Comparison of ENCODE assay signal across 8 cellular contexts in genomic region chr3:99637041-99637380, GRCh38. TPM values are rescaled to one million over a fixed set of nuclear protein-coding genes. Genes with fewer than 3 reads are reported as not detected.
DNase-seq lines count a peak whose midpoint lies in the region; ATAC-seq, FAIRE-seq and TF ChIP-seq lines count a peak whose summit lies in the region.

No MANE protein-coding gene starts in this region.

- CTCF ChIA-PET in A549 (lab: Yijun Ruan, JAX), result interaction anchor here (1.3 to 1.6 kb wide), 2 partner anchors 11 to 16 kb away, joined by 4 to 6 read pairs; no protein-coding TSS in a partner anchor
- CTCF ChIA-PET in Panc1 (lab: Charles Lee), result interaction anchor here (0.6 kb wide), 3 partner anchors 10 to 96 kb away, joined by 3 to 4 read pairs (median 4); no protein-coding TSS in a partner anchor

- H3K27me3 Mint-ChIP-seq in neural progenitor cell (ENCODE audit: insufficient read depth, low read depth), result peaks cover 6% of the 10 kb centered on the region

- no peak overlapping the region for H2AFZ ChIP-seq in fibroblast of lung (ENCODE audit: low read length)
- H2AFZ ChIP-seq in neural progenitor cell (replicated peaks), result no peak overlapping the region

- H3F3A ChIP-seq in neural progenitor cell (ENCODE audit: low read depth), result no peaks in the 10 kb centered on the region

- TF ChIP-seq POLR2A in A549 (IDR thresholded peaks at IDR 0.05; ENCODE audit: low read length) (no peak), body of pancreas (IDR thresholded peaks at IDR 0.05) (no peak)

- DNase-seq in A549 (ENCODE audit: low read depth in 1 of 2, low spot score in 1 of 2) (no peak), Panc1 (ENCODE audit: low read depth, low spot score) (peak; percentile 12), fibroblast of lung (ENCODE audit: low read depth in 2 of 2) (peak in 1 of 2 donors; percentile 75), neural progenitor cell (ENCODE audit: low spot score) (peak; percentile 33), body of pancreas (no peak), KG1 (lab: John Stamatoyannopoulos, UW) (no peak), NCI-H146 (lab: John Stamatoyannopoulos, UW) (no peak)

- peaks cover 18% of the 10 kb centered on the region for H3K4me1 Mint-ChIP-seq in neural progenitor cell

- no peak for FAIRE-seq in A549 (lab: Jason Lieb, UNC)

- 38% methylated on average over 6 of the region's 6 CpGs for WGBS in A549 (ENCODE audit: missing lambda C conversion rate)
- 10 to 11% methylated on average over 6 of the region's 6 CpGs for WGBS in body of pancreas, 2 donors

- no peaks in the 10 kb centered on the region for H3K36me3 Mint-ChIP-seq in neural progenitor cell

- no peak overlapping the region for H3K27ac Mint-ChIP-seq in neural progenitor cell

- H3K9me3 ChIP-seq in A549 (no peaks in the 10 kb centered on the region), Panc1 (ENCODE audit: control insufficient read depth, insufficient read depth, low read depth, low read length) (no peaks in the 10 kb centered on the region), fibroblast of lung (ENCODE audit: control insufficient read depth, insufficient read depth, low read depth, low read length) (no peaks in the 10 kb centered on the region), neural progenitor cell (ENCODE audit: low read depth) (no peaks in the 10 kb centered on the region), body of pancreas (no peaks in the 10 kb centered on the region)

- no peak overlapping the region for H3K27ac ChIP-seq in A549
- H3K27ac ChIP-seq in Panc1 (ENCODE audit: low read length), result no peak overlapping the region
- H3K27ac ChIP-seq in fibroblast of lung (ENCODE audit: insufficient read depth, low read length), result peak overlapping the region; percentile 7
- H3K27ac ChIP-seq in neural progenitor cell, result no peak overlapping the region
- no peak overlapping the region for H3K27ac ChIP-seq in body of pancreas

- ATAC-seq in A549, result no peak; a peak in 2 of 6 replicates
- ATAC-seq in Panc1, result peak; percentile 43
- ATAC-seq in HG03520 (IDR thresholded peaks at IDR 0.05; ENCODE audit: unreplicated experiment), result no peak
- no peak for ATAC-seq in body of pancreas

- H3K4me1 ChIP-seq in A549, result peaks cover 11% of the 10 kb centered on the region; the same call in 1 of the 3 replicates
- peaks cover 14% of the 10 kb centered on the region; the same call in 1 of the 2 replicates for H3K4me1 ChIP-seq in Panc1 (ENCODE audit: control insufficient read depth, insufficient read depth, low read length)
- H3K4me1 ChIP-seq in fibroblast of lung (ENCODE audit: control insufficient read depth, extremely low read depth, insufficient read depth, low read length), result no peaks in the 10 kb centered on the region
- peaks cover 4% of the 10 kb centered on the region for H3K4me1 ChIP-seq in neural progenitor cell
- peaks cover 20% of the 10 kb centered on the region for H3K4me1 ChIP-seq in body of pancreas

- no TSS peak for BruUV-seq in Panc1 (replicated peaks; lab: Mats Ljungman, UMichigan)

- H3K9ac ChIP-seq in fibroblast of lung (ENCODE audit: insufficient read depth, low read length) (no peak overlapping the region), neural progenitor cell (no peak overlapping the region)

- TF ChIP-seq CTCF in A549 (IDR thresholded peaks at IDR 0.05) (no peak), Panc1 (IDR thresholded peaks at IDR 0.05) (no peak), fibroblast of lung (conservative IDR thresholded peaks at IDR 0.05 in 1 of 2, IDR thresholded peaks at IDR 0.05 in 1 of 2; ENCODE audit: low read depth in 1 of 2, low read length in 2 of 2) (peak in 1 of 2 donors; percentile 27), neural progenitor cell (IDR thresholded peaks at IDR 0.05) (no peak), body of pancreas (IDR thresholded peaks at IDR 0.05) (no peak)

- in situ Hi-C loops in Panc1 (cut with HindIII; ENCODE audit: low pct_unique_long_range_greater_than_20kb, low sequenced_read_pairs), result no loop called here

- H3K4me3 Mint-ChIP-seq in neural progenitor cell, result peak overlapping the region; percentile 87

- POLR2A ChIA-PET in A549 (lab: Yijun Ruan, JAX) (no interaction called here), Panc1 (lab: Charles Lee) (no interaction called here)

- H3K36me3 ChIP-seq in Panc1 (ENCODE audit: control insufficient read depth, insufficient read depth, low read length) (no peaks in the 10 kb centered on the region), fibroblast of lung (ENCODE audit: control insufficient read depth, insufficient read depth, low read length) (no peaks in the 10 kb centered on the region), neural progenitor cell (no peaks in the 10 kb centered on the region), body of pancreas (replicated peaks in 1 of 2; ENCODE audit: insufficient read depth in 1 of 2, low read depth in 2 of 2) (no peaks in the 10 kb centered on the region)

- intact Hi-C loops in Panc1 (cut with micrococcal nuclease; ENCODE audit: unreplicated experiment), result no loop called here
- intact Hi-C loops in body of pancreas (cut with DNase I), result no loop called here

- H3K4me3 ChIP-seq in A549 (peak overlapping the region; percentile 33; the same call in 2 of the 3 replicates), Panc1 (ENCODE audit: low read depth in 2 of 2, low read length in 2 of 2) (no peak overlapping the region; a peak in 1 of 4 replicates), fibroblast of lung (replicated peaks in 1 of 4; ENCODE audit: control extremely low read depth in 1 of 4, insufficient read depth in 1 of 4, low read depth in 3 of 4, low read length in 4 of 4) (peak overlapping the region; percentile 17 to 91 (median 52)), neural progenitor cell (peak overlapping the region; percentile 50), body of pancreas (no peak overlapping the region)

- H4K20me1 ChIP-seq in fibroblast of lung (ENCODE audit: control insufficient read depth, extremely low read depth, insufficient read depth, low read length) (no peaks in the 10 kb centered on the region), neural progenitor cell (ENCODE audit: low read depth) (no peaks in the 10 kb centered on the region)

- H3K4me2 ChIP-seq in A549, result peak overlapping the region; percentile 75
- peak overlapping the region; percentile 93 for H3K4me2 ChIP-seq in fibroblast of lung (ENCODE audit: extremely low read depth, insufficient read depth, low read length)
- H3K4me2 ChIP-seq in neural progenitor cell, result peak overlapping the region; percentile 72

- TF ChIP-seq RAD21 in A549 (conservative IDR thresholded peaks at IDR 0.05 in 1 of 2, IDR thresholded peaks at IDR 0.05 in 1 of 2), result no peak

- no peaks in the 10 kb centered on the region for H3K9me3 Mint-ChIP-seq in neural progenitor cell

- no peak for TF ChIP-seq EP300 in A549 (IDR thresholded peaks at IDR 0.05)

- H3K79me2 ChIP-seq in fibroblast of lung (ENCODE audit: control insufficient read depth, insufficient read depth, low read length) (peaks cover 21% of the 10 kb centered on the region), neural progenitor cell (ENCODE audit: low read depth) (no peaks in the 10 kb centered on the region)

- H3K27me3 ChIP-seq in Panc1 (ENCODE audit: control insufficient read depth, insufficient read depth, low read length) (peaks cover 60% of the 10 kb centered on the region), fibroblast of lung (ENCODE audit: control insufficient read depth, insufficient read depth, low read length) (no peaks in the 10 kb centered on the region), neural progenitor cell (peaks cover 74% of the 10 kb centered on the region), body of pancreas (peaks cover 0 to 5% of the 10 kb centered on the region in 2 donors)

TF ChIP-seq in A549, 52 proteins besides CTCF, POLR2A, EP300 and RAD21:
- TF ChIP-seq ZSCAN20 (CRISPR knock-in tag; IDR thresholded peaks at IDR 0.05) (no peak), RCOR1 (IDR thresholded peaks at IDR 0.05; ENCODE audit: low read depth, low read length) (no peak), ZFP36 (IDR thresholded peaks at IDR 0.05; ENCODE audit: borderline replicate concordance, partially characterized antibody) (no peak)

RNA-seq across cellular contexts. Expression of gene COL8A1, which starts 1.4 kb away (rescaled TPM):
- polyA plus RNA-seq in A549 (2011; rRNA removed), result not detected in 2 replicates
- polyA plus RNA-seq in A549 (2012; cell fraction: cytosol; rRNA removed), result not detected in 2 replicates
- not detected in 2 replicates for polyA plus RNA-seq in A549 (2012; cell fraction: nucleus; rRNA removed)
- polyA plus RNA-seq in A549 (2017; fragmentation: RNase III; extraction: RNeasy Plus Mini Kit Qiagen cat#74134 plus additional on column Dnase treatment), result not detected in 3 replicates
- polyA minus RNA-seq in A549 (2011; rRNA and poly(A)+ RNA removed), result not detected in 2 replicates
- total RNA-seq in Panc1 (2021; ENCODE audit: unreplicated experiment), result 0.13 TPM
- polyA plus RNA-seq in Panc1 (2012; ENCODE audit: insufficient read length), result not detected
- 24.7 and 85.4 TPM in 2 replicates for total RNA-seq in fibroblast of lung
- 108 and 215 TPM in 2 replicates for polyA plus RNA-seq in fibroblast of lung
- 53.2 and 144 TPM in 2 replicates for polyA plus RNA-seq in fibroblast of lung (2012)
- polyA minus RNA-seq in fibroblast of lung (ENCODE audit: low replicate concordance), result 79.6 and 257 TPM in 2 replicates
- total RNA-seq in neural progenitor cell (ENCODE audit: low replicate concordance), result not detected in 2 replicates
- total RNA-seq in body of pancreas, result 1 to 10 TPM in 1 of 2 donors, under 1 TPM in 1; 0.99 to 5.4 TPM

Comparison
In these comparisons a context has a peak if more than half of its experiments do, and no peak if none do; other contexts are left out.
1. DNase-seq: peak in Panc1 (single experiment) and neural progenitor cell (single experiment); none in A549 (0 of 2), body of pancreas (0 of 4), KG1 (single experiment) and NCI-H146 (single experiment).
2. H3K4me3 ChIP-seq: peak in A549 (single experiment), fibroblast of lung (4 of 4) and neural progenitor cell (single experiment); none in Panc1 (0 of 2) and body of pancreas (0 of 2).
3. Peak in every context shown above with its lines, with median percentiles within 50 percentile points of each other: H3K4me2 ChIP-seq.